Comparison of ENCODE assay signal across 2 cellular contexts in genomic region chr17:19443148-19443547, GRCh38.
TF ChIP-seq lines count a peak whose summit lies in the region.

No MANE protein-coding gene starts in this region.

TF ChIP-seq in HepG2, 621 proteins besides CTCF, POLR2A, EP300 and RAD21:
- TF ChIP-seq SETDB1 (CRISPR knock-in tag; IDR thresholded peaks at IDR 0.05; ENCODE audit: borderline replicate concordance) (0 out of 2 replicates have a peak, but pooled peaks have one; percentile 48), ARNT (IDR thresholded peaks at IDR 0.05) (no peak), JARID2 (CRISPR knock-in tag; IDR thresholded peaks at IDR 0.05; ENCODE audit: insufficient replicate concordance) (no peak), SNRNP70 (IDR thresholded peaks at IDR 0.05; ENCODE audit: low read depth, low read length) (no peak), PRDM4 (CRISPR knock-in tag; IDR thresholded peaks at IDR 0.05; ENCODE audit: borderline replicate concordance) (no peak), ZNF766 (CRISPR knock-in tag; IDR thresholded peaks at IDR 0.05; ENCODE audit: borderline replicate concordance) (no peak)

TF ChIP-seq in K562, 482 proteins besides CTCF, POLR2A, EP300 and RAD21:
- TF ChIP-seq CBFA2T3 (IDR thresholded peaks at IDR 0.05) (no peak), CBX5 (IDR thresholded peaks at IDR 0.05; ENCODE audit: borderline replicate concordance, low read depth) (peak; percentile 64; the same call in 1 of the 2 replicates), CBX3 (IDR thresholded peaks at IDR 0.05; ENCODE audit: borderline replicate concordance in 1 of 2, low read length in 2 of 2) (0 out of 3 replicates have a peak, but pooled peaks of 1 of the 2 experiments have one; percentile 34), RBFOX2 (IDR thresholded peaks at IDR 0.05; ENCODE audit: low read depth, low read length) (no peak), ZNF280A (IDR thresholded peaks at IDR 0.05; ENCODE audit: low read depth, partially characterized antibody) (peak; percentile 41)
TF ChIP-seq in K562: peak in this region for 3.
